ENCODE assay signal across 16 cellular contexts in the genomic region with DNA sequence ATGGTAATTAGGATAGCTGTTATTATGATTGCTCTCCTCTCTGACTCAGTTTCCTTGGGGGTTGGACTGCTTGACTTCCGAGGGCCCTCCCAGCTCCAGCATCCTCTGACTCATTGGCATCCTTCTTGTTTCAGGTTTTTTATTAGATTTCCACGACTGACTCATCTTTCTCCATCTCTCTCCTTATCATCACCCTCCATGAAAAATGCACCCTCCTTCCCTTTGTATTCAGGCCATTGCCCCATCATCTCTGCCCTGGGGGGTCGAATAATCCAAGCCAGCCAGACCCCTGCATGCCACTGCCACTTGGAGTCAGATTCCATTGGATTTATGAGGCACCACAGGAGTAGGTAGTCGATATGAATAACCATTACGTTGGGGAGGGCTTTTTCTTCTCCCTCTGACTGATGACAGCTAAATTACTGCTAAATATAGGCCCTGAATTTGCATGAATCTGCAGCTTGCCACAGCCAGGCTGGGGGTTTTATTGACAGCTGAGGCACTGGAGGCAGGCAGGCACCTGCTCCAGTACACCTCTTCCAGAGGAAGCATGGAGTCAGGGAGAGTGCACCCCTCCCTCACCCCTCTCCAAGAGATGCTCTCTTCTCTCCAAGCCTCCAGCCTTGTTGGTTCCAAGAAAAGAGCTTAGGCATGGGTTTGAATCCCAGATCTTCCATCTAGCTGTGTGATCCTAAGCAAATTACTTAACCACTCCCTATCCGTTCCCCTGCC.
DNase-seq lines count a peak whose midpoint lies in the region; ATAC-seq lines count a peak whose summit lies in the region.
"Had no signal": no experiment of that assay in that cellular context is flagged by ENCODE, and none has a peak within 500 bp of the region (broad histone marks: within the 10 kb centered on the region; RNA-seq: fewer than 3 reads in every experiment).

No MANE protein-coding gene starts in this region.

- no peak for ATAC-seq in naive thymus-derived CD8-positive, alpha-beta T cell
- ATAC-seq in HG03108 (IDR thresholded peaks at IDR 0.05; ENCODE audit: unreplicated experiment) = no peak
- ATAC-seq: activated CD8-positive, alpha-beta T cell treated with anti-CD3 and anti-CD28 coated beads for 36 hours; stimulated activated naive CD8-positive, alpha-beta T cell treated with anti-CD3 and anti-CD28 coated beads, Interleukin-15, amount 100 ng/mL, for 72 hours had no signal

- peak; percentile 63 for DNase-seq in GM03348 (ENCODE audit: low spot score)
- DNase-seq in NCI-H526 treated with DMSO at 0.1 percent for 48 hours (lab: John Stamatoyannopoulos, UW) = peak; percentile 90
- peak; percentile 26 for DNase-seq in ecto neural progenitor cell (ENCODE audit: low spot score)
- peak; percentile 83 for DNase-seq in putamen (ENCODE audit: low spot score)
- DNase-seq in naive thymus-derived CD8-positive, alpha-beta T cell = no peak
- no peak for DNase-seq in NCI-H128 (lab: John Stamatoyannopoulos, UW; ENCODE audit: unreplicated experiment)
- no peak for DNase-seq in NCI-H2107 (lab: John Stamatoyannopoulos, UW)
- DNase-seq: activated CD8-positive, alpha-beta T cell treated with anti-CD3 and anti-CD28 coated beads for 36 hours; activated gamma-delta T cell treated with Interleukin-2 at 50 U/mL for 16 hours; erythroblast; NCI-H1092 treated with DMSO at 0.1 percent for 48 hours; NCI-H446 treated with DMSO at 0.1 percent for 48 hours; RPMI8226; stimulated activated naive CD8-positive, alpha-beta T cell treated with anti-CD3 and anti-CD28 coated beads, Interleukin-15, amount 100 ng/mL, for 72 hours had no signal

- H3K27me3 Mint-ChIP-seq in naive thymus-derived CD8-positive, alpha-beta T cell = peaks cover 13 to 32% (median 24%) of the 10 kb centered on the region in 5 donors

- POLR2A ChIA-PET in naive thymus-derived CD8-positive, alpha-beta T cell (lab: Charles Lee) = no interaction called here

- no peaks in the 10 kb centered on the region for H3K9me3 Mint-ChIP-seq in naive thymus-derived CD8-positive, alpha-beta T cell
- H3K9me3 Mint-ChIP-seq: activated CD8-positive, alpha-beta T cell treated with anti-CD3 and anti-CD28 coated beads for 36 hours; central memory CD8-positive, alpha-beta T cell; stimulated activated naive CD8-positive, alpha-beta T cell treated with anti-CD3 and anti-CD28 coated beads, Interleukin-15, amount 100 ng/mL, for 72 hours had no signal

- H3K36me3 Mint-ChIP-seq in naive thymus-derived CD8-positive, alpha-beta T cell = no peaks in the 10 kb centered on the region

- no peak overlapping the region for H3K4me3 Mint-ChIP-seq in naive thymus-derived CD8-positive, alpha-beta T cell
- H3K4me3 Mint-ChIP-seq: activated CD8-positive, alpha-beta T cell treated with anti-CD3 and anti-CD28 coated beads for 36 hours; central memory CD8-positive, alpha-beta T cell; stimulated activated naive CD8-positive, alpha-beta T cell treated with anti-CD3 and anti-CD28 coated beads, Interleukin-15, amount 100 ng/mL, for 72 hours had no signal

- no peaks in the 10 kb centered on the region for H3K4me1 Mint-ChIP-seq in naive thymus-derived CD8-positive, alpha-beta T cell
- H3K4me1 Mint-ChIP-seq: central memory CD8-positive, alpha-beta T cell; stimulated activated naive CD8-positive, alpha-beta T cell treated with anti-CD3 and anti-CD28 coated beads, Interleukin-15, amount 100 ng/mL, for 72 hours had no signal

- no peak overlapping the region for H3K27ac Mint-ChIP-seq in naive thymus-derived CD8-positive, alpha-beta T cell
- H3K27ac Mint-ChIP-seq: activated CD8-positive, alpha-beta T cell treated with anti-CD3 and anti-CD28 coated beads for 36 hours; stimulated activated naive CD8-positive, alpha-beta T cell treated with anti-CD3 and anti-CD28 coated beads, Interleukin-15, amount 100 ng/mL, for 72 hours had no signal

Comparison
In these comparisons a context has a peak if more than half of its experiments do, and no peak if none do; other contexts are left out.
1. DNase-seq: peak in GM03348 (single experiment), NCI-H526 treated with DMSO at 0.1 percent for 48 hours (single experiment), ecto neural progenitor cell (single experiment) and putamen (single experiment); none in naive thymus-derived CD8-positive, alpha-beta T cell (0 of 10), NCI-H128 (single experiment) and NCI-H2107 (single experiment).